In the genomic region with DNA sequence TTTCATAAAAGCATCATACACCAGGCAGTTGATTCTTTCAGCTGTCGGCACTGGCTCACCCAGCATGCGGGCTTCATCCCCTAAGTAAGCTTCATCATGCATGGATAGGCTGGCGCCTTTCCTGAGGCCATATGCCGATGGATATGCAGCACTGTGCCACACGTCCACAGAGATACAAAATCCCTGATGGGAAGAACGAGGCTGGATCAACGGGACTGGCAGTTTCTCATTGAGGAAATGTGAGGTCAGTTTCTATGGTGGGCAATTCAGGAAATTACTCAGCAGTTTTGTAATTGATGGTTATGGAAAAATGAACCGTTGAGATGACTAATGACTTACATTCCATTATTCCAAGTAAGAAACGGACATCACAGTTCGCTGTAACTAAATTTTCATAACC, we compare ENCODE assay signal across 25 cellular contexts.
DNase-seq lines count a peak whose midpoint lies in the region; ATAC-seq and TF ChIP-seq lines count a peak whose summit lies in the region.
"Had no signal": no experiment of that assay in that cellular context is flagged by ENCODE, and none has a peak within 500 bp of the region (broad histone marks: within the 10 kb centered on the region; RNA-seq: fewer than 3 reads in every experiment).

No MANE protein-coding gene starts in this region.

- no peak for TF ChIP-seq EP300 in gastroesophageal sphincter (IDR thresholded peaks at IDR 0.05)

- intact Hi-C loops in right cardiac atrium (cut with DNase I), result no loop called here

- H3K27ac ChIP-seq in right cardiac atrium (ENCODE audit: low read length) (no peak overlapping the region), gastroesophageal sphincter (no peak overlapping the region)
- H3K27ac ChIP-seq: parathyroid adenoma, uterus had no signal

- H3K4me1 Mint-ChIP-seq in HFFc6 (ENCODE audit: low read depth), result peaks cover 50% of the 10 kb centered on the region
- H3K4me1 Mint-ChIP-seq: endodermal cell had no signal

- H3K4me1 ChIP-seq in right cardiac atrium (ENCODE audit: control insufficient read depth, insufficient read depth, low read length) (no peaks in the 10 kb centered on the region), gastroesophageal sphincter (no peaks in the 10 kb centered on the region)
- H3K4me1 ChIP-seq: parathyroid adenoma, uterus had no signal

- TF ChIP-seq CTCF in HFFc6 (IDR thresholded peaks at IDR 0.05) (no peak), gastroesophageal sphincter (IDR thresholded peaks at IDR 0.05) (no peak)

- no peak for TF ChIP-seq POLR2A in gastroesophageal sphincter (IDR thresholded peaks at IDR 0.05)

- peak overlapping the region; percentile 21; the same call in 1 of the 2 replicates for H3K4me3 Mint-ChIP-seq in HFFc6
- H3K4me3 Mint-ChIP-seq: activated CD8-positive, alpha-beta memory T cell treated with anti-CD3 and anti-CD28 coated beads, Interleukin-2, amount 10 ng/mL, durations not matched to agents 7 days and 5 days; endodermal cell had no signal

- 0 out of 2 replicates have a peak, but pooled peaks cover 8% of the 10 kb centered on the region for H3K36me3 Mint-ChIP-seq in HFFc6 (ENCODE audit: low read depth)
- H3K36me3 Mint-ChIP-seq: activated CD8-positive, alpha-beta memory T cell treated with anti-CD3 and anti-CD28 coated beads, Interleukin-2, amount 10 ng/mL, durations not matched to agents 7 days and 5 days; naive B cell had no signal

- H3K9me3 ChIP-seq in right cardiac atrium (ENCODE audit: control insufficient read depth, low read length) (no peaks in the 10 kb centered on the region), gastroesophageal sphincter (no peaks in the 10 kb centered on the region)
- H3K9me3 ChIP-seq: uterus had no signal

- H3K27me3 ChIP-seq in right cardiac atrium (ENCODE audit: control insufficient read depth, insufficient read depth), result no peaks in the 10 kb centered on the region
- H3K27me3 ChIP-seq in gastroesophageal sphincter, result peaks cover 8% of the 10 kb centered on the region
- H3K27me3 ChIP-seq: uterus had no signal

- no peaks in the 10 kb centered on the region for H3K36me3 ChIP-seq in gastroesophageal sphincter
- H3K36me3 ChIP-seq: uterus had no signal

- H3K4me3 ChIP-seq in right cardiac atrium (ENCODE audit: low read length) (no peak overlapping the region), gastroesophageal sphincter (no peak overlapping the region)
- H3K4me3 ChIP-seq: GM12878, uterus had no signal

- H3K9me3 Mint-ChIP-seq in HFFc6, result peaks cover 14% of the 10 kb centered on the region; the same call in 1 of the 2 replicates
- H3K9me3 Mint-ChIP-seq: naive B cell had no signal

- ATAC-seq in right cardiac atrium (no peak), gastroesophageal sphincter (no peak)
- ATAC-seq: activated CD4-positive, CD25-positive, alpha-beta regulatory T cell treated with anti-CD3 and anti-CD28 coated beads, Interleukin-2, amount 50 U/mL, for 24 hours; activated CD8-positive, alpha-beta memory T cell treated with anti-CD3 and anti-CD28 coated beads, Interleukin-2, amount 10 ng/mL, durations not matched to agents 7 days and 5 days; GM12878 had no signal

- peak overlapping the region; percentile 87 for H3K27ac Mint-ChIP-seq in HFFc6
- H3K27ac Mint-ChIP-seq: activated CD8-positive, alpha-beta memory T cell treated with anti-CD3 and anti-CD28 coated beads, Interleukin-2, amount 10 ng/mL, durations not matched to agents 7 days and 5 days; endodermal cell had no signal

- no peaks in the 10 kb centered on the region for H3K27me3 Mint-ChIP-seq in HFFc6 (ENCODE audit: insufficient read depth)
- H3K27me3 Mint-ChIP-seq: naive B cell had no signal

- DNase-seq in COLO668 (lab: John Stamatoyannopoulos, UW; ENCODE audit: unreplicated experiment), result peak; percentile 53
- peak; percentile 15 for DNase-seq in HFFc6
- peak; percentile 84 for DNase-seq in NCI-H446 treated with DMSO at 0.1 percent for 48 hours (lab: John Stamatoyannopoulos, UW)
- peak; percentile 7 to 42 for DNase-seq in cerebellar nuclear complex (lab: John Stamatoyannopoulos, UW)
- no peak for DNase-seq in OCI-M1 (lab: John Stamatoyannopoulos, UW)
- DNase-seq in right cardiac atrium, result no peak
- DNase-seq in activated naive CD4-positive, alpha-beta T cell treated with Interleukin-2 at 50 U/mL for 16 hours, result no peak
- DNase-seq: activated CD8-positive, alpha-beta memory T cell treated with anti-CD3 and anti-CD28 coated beads, Interleukin-2, amount 10 ng/mL, durations not matched to agents 7 days and 5 days; AML-193; central memory CD4-positive, alpha-beta T cell; COR-L47; endodermal cell; GF-D8; hypothalamus; Kasumi-1; kidney; naive B cell; NCI-H1930; SHP77 treated with DMSO at 0.1 percent for 48 hours; stimulated activated CD4-positive, alpha-beta T cell treated with anti-CD3 and anti-CD28 coated beads, Interleukin-2, amount 100 ng/mL, for 48 hours; uterus had no signal

- WGBS in right cardiac atrium, result 65% methylated on average over 10 of the region's 10 CpGs
- 55 to 87% methylated on average over 5 to 7 of the region's 10 CpGs for WGBS in gastroesophageal sphincter (ENCODE audit: low coverage in 1 of 2), 2 donors

Comparison
In these comparisons a context has a peak if more than half of its experiments do, and no peak if none do; other contexts are left out.
1. DNase-seq: peak in COLO668 (single experiment), HFFc6 (single experiment), NCI-H446 treated with DMSO at 0.1 percent for 48 hours (single experiment) and cerebellar nuclear complex (2 of 2); none in OCI-M1 (single experiment), right cardiac atrium (0 of 3) and activated naive CD4-positive, alpha-beta T cell treated with Interleukin-2 at 50 U/mL for 16 hours (single experiment).